Comparison of ENCODE assay signal across 17 cellular contexts in genomic region chr19:472005-472858, GRCh38. TPM values are rescaled to one million over a fixed set of nuclear protein-coding genes. Genes with fewer than 3 reads are reported as not detected.
"Had no signal": no experiment of that assay in that cellular context is flagged by ENCODE, and none has a peak within 500 bp of the region (broad histone marks: within the 10 kb centered on the region; RNA-seq: fewer than 3 reads in every experiment).

No MANE protein-coding gene starts in this region.

- H3K27me3 ChIP-seq: esophagus muscularis mucosa, right lobe of liver had no signal

- H3K4me1 Mint-ChIP-seq: activated naive CD8-positive, alpha-beta T cell treated with anti-CD3 and anti-CD28 coated beads, Interleukin-2, amount 10 ng/mL, durations not matched to agents 7 days and 5 days had no signal

- H3K36me3 Mint-ChIP-seq: activated CD4-positive, alpha-beta memory T cell treated with anti-CD3 and anti-CD28 coated beads for 36 hours; activated naive CD8-positive, alpha-beta T cell treated with anti-CD3 and anti-CD28 coated beads, Interleukin-2, amount 10 ng/mL, durations not matched to agents 7 days and 5 days; naive thymus-derived CD4-positive, alpha-beta T cell; type B pancreatic cell had no signal

- H3K9me3 Mint-ChIP-seq: activated CD4-positive, alpha-beta memory T cell treated with anti-CD3 and anti-CD28 coated beads for 36 hours; activated naive CD8-positive, alpha-beta T cell treated with anti-CD3 and anti-CD28 coated beads, Interleukin-2, amount 10 ng/mL, durations not matched to agents 7 days and 5 days; type B pancreatic cell had no signal

- H3K36me3 ChIP-seq: esophagus muscularis mucosa, neutrophil, prostate gland, right lobe of liver, suprapubic skin had no signal

- H3K27ac ChIP-seq: esophagus muscularis mucosa, neutrophil, prostate gland, right lobe of liver, suprapubic skin had no signal

- FAIRE-seq: bronchial epithelial cell had no signal

- H3K27ac Mint-ChIP-seq: activated CD4-positive, alpha-beta memory T cell treated with anti-CD3 and anti-CD28 coated beads for 36 hours; activated naive CD8-positive, alpha-beta T cell treated with anti-CD3 and anti-CD28 coated beads, Interleukin-2, amount 10 ng/mL, durations not matched to agents 7 days and 5 days; naive thymus-derived CD4-positive, alpha-beta T cell; type B pancreatic cell had no signal

- H3K27me3 Mint-ChIP-seq: activated CD4-positive, alpha-beta memory T cell treated with anti-CD3 and anti-CD28 coated beads for 36 hours; type B pancreatic cell had no signal

- DNase-seq: activated CD4-positive, alpha-beta memory T cell treated with anti-CD3 and anti-CD28 coated beads for 36 hours; activated CD4-positive, CD25-positive, alpha-beta regulatory T cell treated with anti-CD3 and anti-CD28 coated beads, Interleukin-2, amount 50 U/mL, for 72 hours; activated naive CD8-positive, alpha-beta T cell treated with anti-CD3 and anti-CD28 coated beads, Interleukin-2, amount 10 ng/mL, durations not matched to agents 7 days and 5 days; activated T-cell treated with anti-CD3 and anti-CD28 coated beads, Interleukin-2, amount 50 U/mL, for 48 hours; aorta; left colon; naive thymus-derived CD4-positive, alpha-beta T cell; stimulated activated naive CD8-positive, alpha-beta T cell treated with anti-CD3 and anti-CD28 coated beads, Interleukin-15, Interleukin-2, amounts not matched to agents 100 U/mL and 50 U/mL, for 24 hours; T-helper 2 cell had no signal

- H3K4me3 Mint-ChIP-seq: activated CD4-positive, alpha-beta memory T cell treated with anti-CD3 and anti-CD28 coated beads for 36 hours; activated naive CD8-positive, alpha-beta T cell treated with anti-CD3 and anti-CD28 coated beads, Interleukin-2, amount 10 ng/mL, durations not matched to agents 7 days and 5 days; naive thymus-derived CD4-positive, alpha-beta T cell; type B pancreatic cell had no signal

- H3K9me3 ChIP-seq: esophagus muscularis mucosa, neutrophil, prostate gland, right lobe of liver, suprapubic skin had no signal

- H3K4me3 ChIP-seq: esophagus muscularis mucosa, prostate gland, right lobe of liver, suprapubic skin had no signal

- ATAC-seq: left colon; naive thymus-derived CD4-positive, alpha-beta T cell; right lobe of liver; stimulated activated naive CD8-positive, alpha-beta T cell treated with anti-CD3 and anti-CD28 coated beads, Interleukin-15, Interleukin-2, amounts not matched to agents 100 U/mL and 50 U/mL, for 24 hours had no signal

- H3K4me1 ChIP-seq: prostate gland, right lobe of liver, suprapubic skin had no signal

RNA-seq across cellular contexts. Expression of gene SHC2, which starts 11.4 kb away (rescaled TPM):
- polyA plus RNA-seq: naive thymus-derived CD4-positive, alpha-beta T cell had no signal

RNA-seq across cellular contexts. Expression of gene MADCAM1, which starts 24.1 kb away (rescaled TPM):
- total RNA-seq: bronchial epithelial cell, mononuclear cell had no signal
